16 cellular contexts compared by ENCODE assay signal in the genomic region with DNA sequence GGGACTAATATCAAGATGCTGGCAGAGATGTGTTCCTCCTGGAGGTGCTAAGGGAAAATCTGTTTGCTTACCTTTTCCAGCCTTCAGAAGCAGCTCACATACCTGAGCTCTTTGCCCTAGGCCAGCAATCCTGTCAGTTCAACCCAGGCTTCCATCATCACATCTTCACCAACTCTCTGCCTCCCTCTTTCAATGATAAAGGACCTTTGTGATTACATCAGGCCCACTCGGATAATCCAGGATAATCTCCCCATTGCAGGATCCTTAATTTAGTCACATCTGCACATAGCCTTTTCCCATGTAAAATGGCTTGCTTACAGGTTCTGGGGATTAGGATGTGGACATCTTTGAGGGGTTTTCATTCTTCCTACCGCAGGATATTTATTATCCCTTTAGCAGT. TPM values are rescaled to one million over a fixed set of nuclear protein-coding genes. Genes with fewer than 3 reads are reported as not detected.
DNase-seq lines count a peak whose midpoint lies in the region; ATAC-seq and TF ChIP-seq lines count a peak whose summit lies in the region.
"Had no signal": no experiment of that assay in that cellular context is flagged by ENCODE, and none has a peak within 500 bp of the region (broad histone marks: within the 10 kb centered on the region; RNA-seq: fewer than 3 reads in every experiment).

No MANE protein-coding gene starts in this region.

- no peaks in the 10 kb centered on the region; the same call in 1 of the 2 replicates for H3K36me3 ChIP-seq in HAP-1 (replicated peaks)

- no peaks in the 10 kb centered on the region for H3K27me3 ChIP-seq in HAP-1 (ENCODE audit: low read depth)
- H3K27me3 ChIP-seq: BE2C had no signal

- in situ Hi-C loops in HAP-1 (cut with MboI; ENCODE audit: low sequenced_read_pairs), result no loop called here

- H3K4me3 ChIP-seq in HAP-1, result no peak overlapping the region

- POLR2A ChIA-PET in WTC11 (lab: Charles Lee), result no interaction called here

- TF ChIP-seq CTCF in WTC11 (IDR thresholded peaks at IDR 0.05), result no peak

- peaks cover 16% of the 10 kb centered on the region for H3K4me1 Mint-ChIP-seq in WTC11

- DNase-seq in HAP-1 (ENCODE audit: low spot score in 2 of 2), result peak; percentile 17 to 51
- DNase-seq in NCI-H82 (lab: John Stamatoyannopoulos, UW), result peak; percentile 93
- no peak for DNase-seq in WTC11 (ENCODE audit: low spot score)
- no peak for DNase-seq in NCI-H1694 (lab: John Stamatoyannopoulos, UW)
- DNase-seq in ecto neural progenitor cell (ENCODE audit: low spot score), result no peak
- no peak for DNase-seq in NCI-H1417 (lab: John Stamatoyannopoulos, UW)
- DNase-seq: ACHN; BE2C; C1 segment of cervical spinal cord; Caco-2; CD4-positive, CD25-positive, alpha-beta regulatory T cell; GDM1; HFFc6; KG1 had no signal

- no peaks in the 10 kb centered on the region for H3K27me3 Mint-ChIP-seq in WTC11 (ENCODE audit: low read depth)
- H3K27me3 Mint-ChIP-seq: CD4-positive, CD25-positive, alpha-beta regulatory T cell had no signal

- CTCF ChIA-PET in WTC11 (lab: Charles Lee), result interaction anchor here (0.6 kb wide), 1 partner anchor 19 kb away, joined by 3 read pairs; no protein-coding TSS in a partner anchor

- ATAC-seq in WTC11 (peak; percentile 60), GM21423 (IDR thresholded peaks at IDR 0.05; ENCODE audit: unreplicated experiment) (no peak)
- ATAC-seq: HCT116 had no signal

- H3K27ac Mint-ChIP-seq in WTC11, result no peak overlapping the region; the same call in 1 of the 2 replicates
- H3K27ac Mint-ChIP-seq: HFFc6 had no signal

- H3K36me3 Mint-ChIP-seq in WTC11, result no peaks in the 10 kb centered on the region

- no peak overlapping the region for H3K4me3 Mint-ChIP-seq in WTC11
- H3K4me3 Mint-ChIP-seq: CD4-positive, CD25-positive, alpha-beta regulatory T cell; HFFc6 had no signal

- H3K9me3 Mint-ChIP-seq in WTC11, result no peaks in the 10 kb centered on the region
- H3K9me3 Mint-ChIP-seq: CD4-positive, CD25-positive, alpha-beta regulatory T cell; HFFc6 had no signal

- H3K9me3 ChIP-seq in HAP-1, result no peaks in the 10 kb centered on the region
- H3K9me3 ChIP-seq: BE2C, Caco-2 had no signal

- peaks cover 5% of the 10 kb centered on the region; the same call in 1 of the 2 replicates for H3K4me1 ChIP-seq in HAP-1
- H3K4me1 ChIP-seq: Caco-2 had no signal

TF ChIP-seq in WTC11, 78 proteins besides CTCF, POLR2A, EP300 and RAD21:
- no peak for TF ChIP-seq ZNF121 (CRISPR knock-in tag; IDR thresholded peaks at IDR 0.05)
- TF ChIP-seq ZNF396 (CRISPR knock-in tag; IDR thresholded peaks at IDR 0.05; ENCODE audit: borderline replicate concordance), result no peak
- TF ChIP-seq NR3C1 (CRISPR knock-in tag; conservative IDR thresholded peaks at IDR 0.05; ENCODE audit: low read depth), result no peak
- TF ChIP-seq, protein P1, sequence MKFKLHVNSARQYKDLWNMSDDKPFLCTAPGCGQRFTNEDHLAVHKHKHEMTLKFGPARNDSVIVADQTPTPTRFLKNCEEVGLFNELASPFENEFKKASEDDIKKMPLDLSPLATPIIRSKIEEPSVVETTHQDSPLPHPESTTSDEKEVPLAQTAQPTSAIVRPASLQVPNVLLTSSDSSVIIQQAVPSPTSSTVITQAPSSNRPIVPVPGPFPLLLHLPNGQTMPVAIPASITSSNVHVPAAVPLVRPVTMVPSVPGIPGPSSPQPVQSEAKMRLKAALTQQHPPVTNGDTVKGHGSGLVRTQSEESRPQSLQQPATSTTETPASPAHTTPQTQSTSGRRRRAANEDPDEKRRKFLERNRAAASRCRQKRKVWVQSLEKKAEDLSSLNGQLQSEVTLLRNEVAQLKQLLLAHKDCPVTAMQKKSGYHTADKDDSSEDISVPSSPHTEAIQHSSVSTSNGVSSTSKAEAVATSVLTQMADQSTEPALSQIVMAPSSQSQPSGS (CRISPR knock-in tag; IDR thresholded peaks at IDR 0.05; ENCODE audit: borderline replicate concordance, low read depth), result no peak
- TF ChIP-seq, protein P2, sequence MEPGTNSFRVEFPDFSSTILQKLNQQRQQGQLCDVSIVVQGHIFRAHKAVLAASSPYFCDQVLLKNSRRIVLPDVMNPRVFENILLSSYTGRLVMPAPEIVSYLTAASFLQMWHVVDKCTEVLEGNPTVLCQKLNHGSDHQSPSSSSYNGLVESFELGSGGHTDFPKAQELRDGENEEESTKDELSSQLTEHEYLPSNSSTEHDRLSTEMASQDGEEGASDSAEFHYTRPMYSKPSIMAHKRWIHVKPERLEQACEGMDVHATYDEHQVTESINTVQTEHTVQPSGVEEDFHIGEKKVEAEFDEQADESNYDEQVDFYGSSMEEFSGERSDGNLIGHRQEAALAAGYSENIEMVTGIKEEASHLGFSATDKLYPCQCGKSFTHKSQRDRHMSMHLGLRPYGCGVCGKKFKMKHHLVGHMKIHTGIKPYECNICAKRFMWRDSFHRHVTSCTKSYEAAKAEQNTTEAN (CRISPR knock-in tag; IDR thresholded peaks at IDR 0.05), result no peak
- TF ChIP-seq ATF1 (CRISPR knock-in tag; IDR thresholded peaks at IDR 0.05), result no peak
- no peak for TF ChIP-seq SMAD3 (CRISPR knock-in tag; IDR thresholded peaks at IDR 0.05; ENCODE audit: borderline replicate concordance)
- no peak for TF ChIP-seq RELA (CRISPR knock-in tag; IDR thresholded peaks at IDR 0.05; ENCODE audit: borderline replicate concordance)
- no peak for TF ChIP-seq IRF2 (CRISPR knock-in tag; IDR thresholded peaks at IDR 0.05; ENCODE audit: borderline replicate concordance, low read depth)

RNA-seq across cellular contexts. Expression of a gene that starts 58.3 kb away (rescaled TPM):
- total RNA-seq in WTC11 (2021), result 7.6 to 9.3 TPM (median 8.2 TPM) in 3 replicates

RNA-seq across cellular contexts. Expression of a gene that starts 58.4 kb away (rescaled TPM):
- total RNA-seq in WTC11 (2021), result 2.6 to 2.8 TPM (median 2.7 TPM) in 3 replicates

Comparison
In these comparisons a context has a peak if more than half of its experiments do, and no peak if none do; other contexts are left out.
1. DNase-seq: peak in HAP-1 (2 of 2) and NCI-H82 (single experiment); none in WTC11 (single experiment), NCI-H1694 (single experiment), ecto neural progenitor cell (single experiment) and NCI-H1417 (0 of 3).